21 cellular contexts compared by ENCODE assay signal in the genomic region with DNA sequence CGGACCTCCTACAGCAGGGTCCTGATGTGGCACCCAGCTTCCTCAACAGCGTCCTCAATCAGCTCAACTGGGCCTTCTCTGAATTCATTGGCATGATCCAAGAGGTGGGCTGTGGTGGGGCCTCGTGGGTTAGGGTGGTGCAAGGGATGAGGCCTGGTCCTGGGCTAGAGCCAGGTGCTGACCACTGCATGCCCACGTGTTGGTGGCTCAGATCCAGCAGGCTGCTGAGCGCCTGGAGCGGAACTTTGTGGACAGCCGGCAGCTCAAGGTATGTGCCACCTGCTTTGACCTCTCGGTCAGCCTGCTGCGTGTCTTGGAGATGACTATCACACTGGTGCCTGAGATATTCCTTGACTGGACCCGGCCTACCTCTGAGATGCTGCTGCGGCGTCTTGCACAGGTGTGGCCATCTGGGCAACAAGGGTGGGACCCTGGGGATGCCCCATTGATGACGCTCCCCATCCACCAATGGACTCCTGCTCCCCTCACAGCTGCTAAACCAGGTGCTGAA. TPM values are rescaled to one million over a fixed set of nuclear protein-coding genes. Genes with fewer than 3 reads are reported as not detected.
"Had no signal": no experiment of that assay in that cellular context is flagged by ENCODE, and none has a peak within 500 bp of the region (broad histone marks: within the 10 kb centered on the region; RNA-seq: fewer than 3 reads in every experiment).

No MANE protein-coding gene starts in this region.

- DNase-seq: activated CD4-positive, alpha-beta memory T cell treated with anti-CD3 and anti-CD28 coated beads for 36 hours; activated gamma-delta T cell treated with Interleukin-2 at 50 U/mL for 16 hours; activated naive CD8-positive, alpha-beta T cell treated with anti-CD3 and anti-CD28 coated beads, Interleukin-2, amount 10 ng/mL, durations not matched to agents 7 days and 5 days; activated T-cell treated with anti-CD3 and anti-CD28 coated beads, Interleukin-2, amount 50 U/mL, for 4 hours; cortex of kidney; effector memory CD4-positive, alpha-beta T cell; foreskin keratinocyte; ovary; SIG-M5; small intestine; stimulated activated CD4-positive, alpha-beta T cell treated with anti-CD3 and anti-CD28 coated beads, Interleukin-4, amount 100 ng/mL, for 4 hours; stimulated activated CD8-positive, alpha-beta memory T cell treated with anti-CD3 and anti-CD28 coated beads, Interleukin-4, amount 100 ng/mL, for 48 hours; T-helper 17 cell; WERI-Rb-1 had no signal

- H3K4me1 ChIP-seq: foreskin keratinocyte had no signal

- H3K27me3 ChIP-seq: ovary, suprapubic skin had no signal

- H3K4me3 Mint-ChIP-seq: activated CD4-positive, alpha-beta memory T cell treated with anti-CD3 and anti-CD28 coated beads for 36 hours; activated naive CD8-positive, alpha-beta T cell treated with anti-CD3 and anti-CD28 coated beads, Interleukin-2, amount 10 ng/mL, durations not matched to agents 7 days and 5 days; activated T-cell treated with anti-CD3 and anti-CD28 coated beads, Interleukin-2, amount 50 U/mL, for 4 hours; brain; central memory CD8-positive, alpha-beta T cell; memory B cell; stimulated activated naive CD8-positive, alpha-beta T cell treated with anti-CD3 and anti-CD28 coated beads, Interleukin-15, Interleukin-2, amounts not matched to agents 100 ng/mL and 50 ng/mL, for 24 hours; T-helper 17 cell; type B pancreatic cell had no signal

- H3K9me3 ChIP-seq: ovary, suprapubic skin had no signal

- ATAC-seq: activated T-cell treated with anti-CD3 and anti-CD28 coated beads, Interleukin-2, amount 50 U/mL, for 4 hours; foreskin keratinocyte; T-helper 17 cell had no signal

- H3K36me3 Mint-ChIP-seq: type B pancreatic cell had no signal

- H3K27ac Mint-ChIP-seq: activated CD4-positive, alpha-beta memory T cell treated with anti-CD3 and anti-CD28 coated beads for 36 hours; activated naive CD8-positive, alpha-beta T cell treated with anti-CD3 and anti-CD28 coated beads, Interleukin-2, amount 10 ng/mL, durations not matched to agents 7 days and 5 days; brain; memory B cell; stimulated activated naive CD8-positive, alpha-beta T cell treated with anti-CD3 and anti-CD28 coated beads, Interleukin-15, Interleukin-2, amounts not matched to agents 100 ng/mL and 50 ng/mL, for 24 hours; T-helper 17 cell; type B pancreatic cell had no signal

- H3K27me3 Mint-ChIP-seq: activated CD4-positive, alpha-beta memory T cell treated with anti-CD3 and anti-CD28 coated beads for 36 hours; activated naive CD8-positive, alpha-beta T cell treated with anti-CD3 and anti-CD28 coated beads, Interleukin-2, amount 10 ng/mL, durations not matched to agents 7 days and 5 days; brain; central memory CD8-positive, alpha-beta T cell; memory B cell; stimulated activated naive CD8-positive, alpha-beta T cell treated with anti-CD3 and anti-CD28 coated beads, Interleukin-15, Interleukin-2, amounts not matched to agents 100 ng/mL and 50 ng/mL, for 24 hours; T-helper 17 cell; type B pancreatic cell had no signal

- H3K4me3 ChIP-seq: ovary, suprapubic skin had no signal

- H3K9me3 Mint-ChIP-seq: activated CD4-positive, alpha-beta memory T cell treated with anti-CD3 and anti-CD28 coated beads for 36 hours; activated naive CD8-positive, alpha-beta T cell treated with anti-CD3 and anti-CD28 coated beads, Interleukin-2, amount 10 ng/mL, durations not matched to agents 7 days and 5 days; activated T-cell treated with anti-CD3 and anti-CD28 coated beads, Interleukin-2, amount 50 U/mL, for 4 hours; brain; central memory CD8-positive, alpha-beta T cell; memory B cell; stimulated activated naive CD8-positive, alpha-beta T cell treated with anti-CD3 and anti-CD28 coated beads, Interleukin-15, Interleukin-2, amounts not matched to agents 100 ng/mL and 50 ng/mL, for 24 hours; type B pancreatic cell had no signal

- H3K36me3 ChIP-seq: ovary had no signal

- H3K27ac ChIP-seq: foreskin keratinocyte, ovary, suprapubic skin, WERI-Rb-1 had no signal

RNA-seq across cellular contexts. Expression of a gene that starts 3.8 kb away (rescaled TPM):
- total RNA-seq: activated CD4-positive, alpha-beta memory T cell treated with anti-CD3 and anti-CD28 coated beads for 36 hours; foreskin keratinocyte; renal cortical epithelial cell had no signal
